Comparison of ENCODE assay signal across 25 cellular contexts in the genomic region with DNA sequence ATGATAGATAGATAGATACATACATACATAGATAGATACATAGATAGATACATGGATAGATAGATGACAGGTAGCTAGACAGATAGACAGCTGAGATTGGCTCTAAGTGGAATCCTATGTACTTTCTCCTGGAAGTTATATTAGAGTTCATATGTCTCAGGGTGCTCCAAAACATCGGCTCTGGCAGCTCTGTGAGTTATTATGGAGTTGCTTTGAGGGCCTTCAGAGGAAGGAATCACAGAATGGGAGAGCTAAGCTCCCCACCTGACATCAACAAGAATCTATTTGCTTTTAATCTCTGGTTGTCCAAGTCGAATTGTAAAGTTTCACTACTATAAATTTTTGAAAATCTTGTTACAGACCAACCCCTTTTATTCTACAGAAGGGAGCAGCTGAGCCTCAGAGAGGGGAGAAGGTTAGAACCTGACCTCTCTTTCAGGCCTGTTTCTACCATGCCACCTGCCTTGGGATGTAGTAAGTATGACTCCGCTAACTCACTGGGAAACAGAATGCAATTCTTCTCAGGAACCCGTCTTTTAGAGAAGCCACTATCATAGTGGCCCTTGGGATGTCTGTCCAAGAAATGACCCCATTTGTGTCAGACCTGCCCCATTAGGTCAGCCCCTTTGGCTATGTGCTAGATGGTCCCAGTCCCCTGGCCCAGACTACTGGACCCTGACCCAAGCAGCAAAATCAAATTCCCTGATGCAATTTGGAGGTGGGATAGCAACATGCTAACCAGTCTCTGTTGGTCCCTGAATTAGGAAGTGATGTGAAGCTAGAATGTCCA. TPM values are rescaled to one million over a fixed set of nuclear protein-coding genes. Genes with fewer than 3 reads are reported as not detected.
DNase-seq lines count a peak whose midpoint lies in the region; ATAC-seq, FAIRE-seq and TF ChIP-seq lines count a peak whose summit lies in the region.
"Had no signal": no experiment of that assay in that cellular context is flagged by ENCODE, and none has a peak within 500 bp of the region (broad histone marks: within the 10 kb centered on the region; RNA-seq: fewer than 3 reads in every experiment).

No MANE protein-coding gene starts in this region.

- ATAC-seq in foreskin keratinocyte = no peak
- ATAC-seq in HG02759 (IDR thresholded peaks at IDR 0.05; ENCODE audit: unreplicated experiment) = no peak
- ATAC-seq: CD8-positive, alpha-beta T cell had no signal

- no peak for DNase-seq in bronchial epithelial cell (ENCODE audit: low read depth)
- no peak for DNase-seq in prostate gland (ENCODE audit: low spot score)
- DNase-seq in CD4-positive, alpha-beta memory T cell = no peak
- DNase-seq in foreskin keratinocyte = no peak
- DNase-seq: 8988T; ACHN; BE2C; C1 segment of cervical spinal cord; Caco-2; Calu3; CD4-positive, CD25-positive, alpha-beta regulatory T cell; CD8-positive, alpha-beta T cell; DMS79 treated with DMSO at 0.1 percent for 48 hours; GF-D8 had no signal

- POLR2A ChIA-PET in CD4-positive, alpha-beta memory T cell (lab: Charles Lee; ENCODE audit: partially characterized antibody) = no interaction called here

- peaks cover 5 to 9% of the 10 kb centered on the region in 2 donors for H3K27me3 Mint-ChIP-seq in CD4-positive, alpha-beta memory T cell
- H3K27me3 Mint-ChIP-seq: CD4-positive, CD25-positive, alpha-beta regulatory T cell had no signal

- no peak for TF ChIP-seq POLR2A in prostate gland (IDR thresholded peaks at IDR 0.05)

- H3K27me3 ChIP-seq in bronchial epithelial cell (ENCODE audit: control insufficient read depth, insufficient read depth, low read length) (no peaks in the 10 kb centered on the region), prostate gland (replicated peaks; ENCODE audit: insufficient read depth) (no peaks in the 10 kb centered on the region), foreskin keratinocyte (no peaks in the 10 kb centered on the region)
- no peaks in the 10 kb centered on the region for H3K27me3 ChIP-seq in CD4-positive, alpha-beta memory T cell (ENCODE audit: insufficient read depth, low read length)
- H3K27me3 ChIP-seq: BE2C, BLaER1 had no signal

- TF ChIP-seq CTCF in VCaP (conservative IDR thresholded peaks at IDR 0.05) (no peak), bronchial epithelial cell (IDR thresholded peaks at IDR 0.05; ENCODE audit: insufficient read depth, low read length, severe bottlenecking) (no peak), prostate gland (IDR thresholded peaks at IDR 0.05) (no peak), foreskin keratinocyte (conservative IDR thresholded peaks at IDR 0.05) (no peak)

- no peak overlapping the region for H3K4me3 Mint-ChIP-seq in CD4-positive, alpha-beta memory T cell
- H3K4me3 Mint-ChIP-seq: CD14-positive monocyte; CD4-positive, CD25-positive, alpha-beta regulatory T cell; CD8-positive, alpha-beta T cell had no signal

- H3K9me3 ChIP-seq in prostate gland = no peaks in the 10 kb centered on the region
- no peaks in the 10 kb centered on the region for H3K9me3 ChIP-seq in CD4-positive, alpha-beta memory T cell (ENCODE audit: control insufficient read depth in 1 of 2, low read length in 2 of 2)
- H3K9me3 ChIP-seq: BE2C, BLaER1, Caco-2 had no signal

- FAIRE-seq in bronchial epithelial cell (lab: Jason Lieb, UNC) = peak; percentile 32
- FAIRE-seq: A204.1, D721Med, G401.6, GM12891, GM19239 had no signal

- H3K36me3 ChIP-seq in bronchial epithelial cell (ENCODE audit: control insufficient read depth, insufficient read depth, low read length) = no peaks in the 10 kb centered on the region
- H3K36me3 ChIP-seq in prostate gland = no peaks in the 10 kb centered on the region
- no peaks in the 10 kb centered on the region for H3K36me3 ChIP-seq in CD4-positive, alpha-beta memory T cell (ENCODE audit: insufficient read depth, low read length)
- H3K36me3 ChIP-seq: BE2C, BLaER1 had no signal

- no peaks in the 10 kb centered on the region for H3K4me1 Mint-ChIP-seq in CD4-positive, alpha-beta memory T cell
- H3K4me1 Mint-ChIP-seq: CD14-positive monocyte; CD4-positive, CD25-positive, alpha-beta regulatory T cell had no signal

- intact Hi-C loops in prostate gland (cut with DNase I) = no loop called here
- intact Hi-C loops in CD4-positive, alpha-beta memory T cell (cut with micrococcal nuclease) = no loop called here

- H3K27ac ChIP-seq in VCaP (peak overlapping the region; percentile 55), prostate gland (peak overlapping the region; percentile 40 to 53), foreskin keratinocyte (no peak overlapping the region)
- H3K27ac ChIP-seq in CD4-positive, alpha-beta memory T cell (ENCODE audit: low read depth, low read length) = no peak overlapping the region
- H3K27ac ChIP-seq: BLaER1 had no signal

- H3K4me1 ChIP-seq in prostate gland (replicated peaks) (peaks cover 9% of the 10 kb centered on the region), foreskin keratinocyte (no peaks in the 10 kb centered on the region)
- no peaks in the 10 kb centered on the region for H3K4me1 ChIP-seq in CD4-positive, alpha-beta memory T cell (ENCODE audit: insufficient read depth, low read length)
- H3K4me1 ChIP-seq: BE2C, BLaER1, Caco-2 had no signal

- CTCF ChIA-PET in CD4-positive, alpha-beta memory T cell (lab: Charles Lee; ENCODE audit: partially characterized antibody) = interaction anchor here (1.6 kb wide), 1 partner anchor 9 kb away, joined by 6 read pairs; no protein-coding TSS in a partner anchor

- no peak overlapping the region for H3K27ac Mint-ChIP-seq in CD4-positive, alpha-beta memory T cell
- H3K27ac Mint-ChIP-seq: CD4-positive, CD25-positive, alpha-beta regulatory T cell; CD8-positive, alpha-beta T cell had no signal

- WGBS in prostate gland = 70% methylated on average over 4 of the region's 4 CpGs

- no peaks in the 10 kb centered on the region for H3K36me3 Mint-ChIP-seq in CD4-positive, alpha-beta memory T cell
- H3K36me3 Mint-ChIP-seq: CD14-positive monocyte; CD4-positive, CD25-positive, alpha-beta regulatory T cell; CD8-positive, alpha-beta T cell had no signal

- peaks cover 0 to 5% (median 0%) of the 10 kb centered on the region in 8 donors for H3K9me3 Mint-ChIP-seq in CD4-positive, alpha-beta memory T cell
- H3K9me3 Mint-ChIP-seq: CD8-positive, alpha-beta T cell had no signal

- H3K4me3 ChIP-seq in bronchial epithelial cell (ENCODE audit: low read depth, low read length) (no peak overlapping the region), prostate gland (no peak overlapping the region)
- no peak overlapping the region for H3K4me3 ChIP-seq in CD4-positive, alpha-beta memory T cell (ENCODE audit: low read length in 2 of 2)
- H3K4me3 ChIP-seq: BLaER1 had no signal

RNA-seq across cellular contexts. Expression of a gene that starts 18.3 kb away (rescaled TPM):
- total RNA-seq in bronchial epithelial cell (not detected in 2 replicates), prostate gland (100 to 1,000 TPM in 1 of 2 donors, 10 to 100 TPM in 1; 29.8 to 971 TPM), foreskin keratinocyte (not detected in 2 replicates)
- not detected for total RNA-seq in CD4-positive, alpha-beta memory T cell
- not detected for polyA plus RNA-seq in CD4-positive, alpha-beta memory T cell
- polyA plus RNA-seq in foreskin keratinocyte = not detected in 2 replicates
- total RNA-seq: A673; Caco-2; Calu3; CD4-positive, CD25-positive, alpha-beta regulatory T cell; CD8-positive, alpha-beta T cell had no signal
- polyA plus RNA-seq: AG04450; CD14-positive monocyte; CD4-positive, CD25-positive, alpha-beta regulatory T cell had no signal

RNA-seq across cellular contexts. Expression of a gene that starts 43.5 kb away (rescaled TPM):
- total RNA-seq in bronchial epithelial cell (not detected in 2 replicates), prostate gland (1 to 10 TPM in 1 of 2 donors, not detected in 1; 1.5 TPM), foreskin keratinocyte (not detected in 2 replicates)
- not detected for total RNA-seq in CD4-positive, alpha-beta memory T cell
- polyA plus RNA-seq in CD4-positive, alpha-beta memory T cell = not detected
- polyA plus RNA-seq in foreskin keratinocyte = not detected in 2 replicates
- total RNA-seq: A673; Caco-2; Calu3; CD4-positive, CD25-positive, alpha-beta regulatory T cell; CD8-positive, alpha-beta T cell had no signal
- polyA plus RNA-seq: AG04450; CD14-positive monocyte; CD4-positive, CD25-positive, alpha-beta regulatory T cell had no signal

Comparison
In these comparisons a context has a peak if more than half of its experiments do, and no peak if none do; other contexts are left out.
1. H3K27ac ChIP-seq: peak in VCaP (single experiment) and prostate gland (2 of 2); none in CD4-positive, alpha-beta memory T cell (single experiment) and foreskin keratinocyte (single experiment).
2. RNA of a gene that starts 18.3 kb away (total RNA-seq): 29.8 to 971 TPM in prostate gland; not detected in bronchial epithelial cell, not detected in CD4-positive, alpha-beta memory T cell and not detected in foreskin keratinocyte; every median in the first group is over 10 times any median in the second.